Comparison of ENCODE assay signal across 1 cellular context in genomic region chr11:83256602-83257340, GRCh38.
TF ChIP-seq lines count a peak whose summit lies in the region.

No MANE protein-coding gene starts in this region.

TF ChIP-seq in liver, 16 proteins besides CTCF, POLR2A, EP300 and RAD21 (continued from another document):
- peak; percentile 90 for TF ChIP-seq HNF4A (conservative IDR thresholded peaks at IDR 0.05)
- TF ChIP-seq RXRA (IDR thresholded peaks at IDR 0.05): peak; percentile 73 to 75
- no peak for TF ChIP-seq GABPA (IDR thresholded peaks at IDR 0.05 in 1 of 2, conservative IDR thresholded peaks at IDR 0.05 in 1 of 2)
